ENCODE assay signal across 8 cellular contexts in genomic region chr4:186722856-186723206, GRCh38. TPM values are rescaled to one million over a fixed set of nuclear protein-coding genes. Genes with fewer than 3 reads are reported as not detected.
A peak's percentile ranks its signal among the peaks of the same experiment; 100 is the strongest.
DNase-seq lines count a peak whose midpoint lies in the region; ATAC-seq, FAIRE-seq and TF ChIP-seq lines count a peak whose summit lies in the region.

No MANE protein-coding gene starts in this region.

- peaks cover 92% of the 10 kb centered on the region for H3K79me2 ChIP-seq in HepG2 (ENCODE audit: insufficient read depth, low read length)

- no peaks in the 10 kb centered on the region for H3K27me3 ChIP-seq in body of pancreas
- H3K27me3 ChIP-seq in HepG2 (ENCODE audit: control insufficient read depth in 1 of 2, insufficient read depth in 2 of 2, low read length in 2 of 2): no peaks in the 10 kb centered on the region; a peak in 1 of 5 replicates
- peaks cover 46% of the 10 kb centered on the region for H3K27me3 ChIP-seq in thymus (ENCODE audit: control insufficient read depth, insufficient read depth)

- TF ChIP-seq EP300 in HepG2 (IDR thresholded peaks at IDR 0.05; ENCODE audit: low read depth in 2 of 2, low read length in 2 of 2): no peak
- no peak for TF ChIP-seq EP300 in HepG2 (CRISPR knock-in tag; IDR thresholded peaks at IDR 0.05; ENCODE audit: borderline replicate concordance)

- H3K4me3 ChIP-seq in body of pancreas: peak overlapping the region; percentile 67 to 88
- H3K4me3 ChIP-seq in HepG2 (replicated peaks in 1 of 3; ENCODE audit: insufficient read depth in 1 of 3, low read depth in 2 of 3, low read length in 3 of 3): peak overlapping the region; percentile 69 to 99 (median 95)
- peak overlapping the region; percentile 46 for H3K4me3 ChIP-seq in thymus (ENCODE audit: low read length)

- peaks cover 34% of the 10 kb centered on the region for H4K20me1 ChIP-seq in HepG2 (ENCODE audit: insufficient read depth, low read length)

- TF ChIP-seq POLR2A in body of pancreas (IDR thresholded peaks at IDR 0.05) (no peak), HepG2 (IDR thresholded peaks at IDR 0.05; ENCODE audit: insufficient read depth in 1 of 2, low read depth in 2 of 2, low read length in 2 of 2) (no peak)

- H3K36me3 ChIP-seq in body of pancreas (replicated peaks in 1 of 2; ENCODE audit: insufficient read depth in 1 of 2, low read depth in 2 of 2) (no peaks in the 10 kb centered on the region), HepG2 (replicated peaks in 1 of 2; ENCODE audit: control insufficient read depth in 1 of 2, insufficient read depth in 2 of 2, low read length in 2 of 2) (peaks cover 0 to 4% of the 10 kb centered on the region in 2 experiments; a peak in 1 of 5 replicates), thymus (ENCODE audit: control insufficient read depth, insufficient read depth) (no peaks in the 10 kb centered on the region)

- CTCF ChIA-PET in HepG2 (lab: Yijun Ruan, JAX; ENCODE audit: low intra/inter-chr PET ratio, low total read pairs): no interaction called here

- peak overlapping the region; percentile 51 for H3K4me3 Mint-ChIP-seq in activated T-cell treated with anti-CD3 and anti-CD28 coated beads, Interleukin-2, amount 50 U/mL, for 24 hours

- H3K27ac Mint-ChIP-seq in activated T-cell treated with anti-CD3 and anti-CD28 coated beads, Interleukin-2, amount 50 U/mL, for 24 hours: peak overlapping the region; percentile 52

- peaks cover 21% of the 10 kb centered on the region for H3K4me1 Mint-ChIP-seq in activated T-cell treated with anti-CD3 and anti-CD28 coated beads, Interleukin-2, amount 50 U/mL, for 24 hours (ENCODE audit: low read depth)

- peak overlapping the region; percentile 91 for H3K9ac ChIP-seq in HepG2 (ENCODE audit: insufficient read depth, low read depth, low read length)

- no peak for FAIRE-seq in HepG2 (lab: Jason Lieb, UNC)

- TF ChIP-seq CTCF in body of pancreas (IDR thresholded peaks at IDR 0.05) (no peak), HepG2 (CRISPR knock-in tag; IDR thresholded peaks at IDR 0.05) (no peak)

- 1 to 2% methylated on average over 7 of the region's 7 CpGs for WGBS in body of pancreas, 2 donors
- WGBS in HepG2 (ENCODE audit: low lambda C conversion rate): 0% methylated on average over 7 of the region's 7 CpGs
- whole genome bisulfite sequencing in thymus: 2% methylated on average over 7 of the region's 7 CpGs

- TF ChIP-seq RAD21 in HepG2 (CRISPR knock-in tag; IDR thresholded peaks at IDR 0.05): no peak

- DNase-seq in activated T-cell treated with anti-CD3 and anti-CD28 coated beads, Interleukin-2, amount 50 U/mL, for 24 hours: no peak
- DNase-seq in activated T-cell treated with anti-CD3 and anti-CD28 coated beads for 4 hours: no peak
- DNase-seq in body of pancreas: no peak
- DNase-seq in HepG2 (ENCODE audit: low spot score): no peak
- DNase-seq in HUDEP-2 (lab: John Stamatoyannopoulos, UW; ENCODE audit: unreplicated experiment in 76 of 76): no peak
- no peak for DNase-seq in HPDE6-E6E7 (ENCODE audit: extremely low spot score)

- POLR2A ChIA-PET in HepG2 (lab: Yijun Ruan, JAX): interaction anchor here (1.5 to 3.0 kb wide), 5 partner anchors 13 to 78 kb away, joined by 5 to 12 read pairs (median 8); no protein-coding TSS in a partner anchor

- no peaks in the 10 kb centered on the region for H3K9me3 ChIP-seq in body of pancreas
- peaks cover 14% of the 10 kb centered on the region for H3K9me3 ChIP-seq in HepG2 (ENCODE audit: low read length)
- H3K9me3 ChIP-seq in thymus (ENCODE audit: control insufficient read depth): no peaks in the 10 kb centered on the region

- H3K36me3 Mint-ChIP-seq in activated T-cell treated with anti-CD3 and anti-CD28 coated beads, Interleukin-2, amount 50 U/mL, for 24 hours (ENCODE audit: low read depth): no peaks in the 10 kb centered on the region

- in situ Hi-C loops in HepG2 (cut with HindIII; ENCODE audit: extremely low pct_ligation_motif_present, low pct_unique_long_range_greater_than_20kb): no loop called here

- H3K4me2 ChIP-seq in HepG2 (ENCODE audit: low read depth, low read length): peak overlapping the region; percentile 68

- no peak for ATAC-seq in body of pancreas
- no peak for ATAC-seq in HepG2
- ATAC-seq in GM21515 (IDR thresholded peaks at IDR 0.05; ENCODE audit: unreplicated experiment): no peak

- H2AFZ ChIP-seq in HepG2 (ENCODE audit: low read length): no peak overlapping the region

- H3K27ac ChIP-seq in body of pancreas (peak overlapping the region in 3 of 4 donors; percentile 88 to 93 (median 89)), HepG2 (ENCODE audit: extremely low read length, insufficient read depth, low read length) (peak overlapping the region; percentile 81), thymus (ENCODE audit: low read depth) (no peak overlapping the region)

- H3K27me3 Mint-ChIP-seq in activated T-cell treated with anti-CD3 and anti-CD28 coated beads, Interleukin-2, amount 50 U/mL, for 24 hours: peaks cover 57% of the 10 kb centered on the region

- BruUV-seq in HepG2 (replicated peaks; lab: Mats Ljungman, UMichigan): no TSS peak

- H3K4me1 ChIP-seq in body of pancreas (peaks cover 36% of the 10 kb centered on the region), HepG2 (ENCODE audit: insufficient read depth, low read length) (peaks cover 30% of the 10 kb centered on the region), thymus (ENCODE audit: control insufficient read depth, insufficient read depth, low read length) (peaks cover 5% of the 10 kb centered on the region)

- intact Hi-C loops in body of pancreas (cut with DNase I): no loop called here
- intact Hi-C loops in HepG2 (cut with micrococcal nuclease; ENCODE audit: unreplicated experiment): loop anchor here (5.0 to 10.0 kb wide), 6 partner anchors 121 to 882 kb away; no protein-coding TSS in a partner anchor

- H3K9me3 Mint-ChIP-seq in activated T-cell treated with anti-CD3 and anti-CD28 coated beads, Interleukin-2, amount 50 U/mL, for 24 hours: peaks cover 9% of the 10 kb centered on the region

TF ChIP-seq in HepG2, 621 proteins besides CTCF, POLR2A, EP300 and RAD21:
- TF ChIP-seq DZIP1 (CRISPR knock-in tag; IDR thresholded peaks at IDR 0.05) (no peak), SOX5 (CRISPR knock-in tag; IDR thresholded peaks at IDR 0.05; ENCODE audit: borderline replicate concordance) (0 out of 2 replicates have a peak, but pooled peaks have one; percentile 3)

RNA-seq across cellular contexts. Expression of gene FAT1, which starts 0.8 kb away (rescaled TPM):
- total RNA-seq in body of pancreas: 10 to 100 TPM; 65.9 to 69.5 TPM
- total RNA-seq in HepG2 (2016; rRNA removed; fragmentation: Illumina TruSeq; extraction: Trizol): 176 and 185 TPM in 2 replicates
- 74.9 and 87.3 TPM in 2 replicates for total RNA-seq in HepG2 (2016; cell fraction: cytosol; rRNA removed; fragmentation: Illumina TruSeq; extraction: Trizol; ENCODE audit: low read depth)
- total RNA-seq in HepG2 (2016; cell fraction: insoluble cytoplasmic fraction; rRNA removed; fragmentation: Illumina TruSeq; extraction: Trizol): 158 and 182 TPM in 2 replicates
- 361 and 484 TPM in 2 replicates for total RNA-seq in HepG2 (2016; cell fraction: membrane; rRNA removed; fragmentation: Illumina TruSeq; extraction: Trizol)
- 203 and 219 TPM in 2 replicates for total RNA-seq in HepG2 (2016; cell fraction: nucleus; rRNA removed; fragmentation: Illumina TruSeq; extraction: Trizol)
- 193 and 216 TPM in 2 replicates for polyA plus RNA-seq in HepG2 (2011; rRNA removed)
- polyA plus RNA-seq in HepG2 (2011; cell fraction: cytosol; rRNA removed): 145 and 153 TPM in 2 replicates
- polyA plus RNA-seq in HepG2 (2011; cell fraction: nucleus; rRNA removed): 169 and 173 TPM in 2 replicates
- 84.5 and 103 TPM in 2 replicates for polyA plus RNA-seq in HepG2 (2012)
- polyA plus RNA-seq in HepG2 (2016; cell fraction: cytosol; fragmentation: Illumina TruSeq; extraction: Trizol; ENCODE audit: low read depth): 2.5 and 3.2 TPM in 2 replicates
- polyA plus RNA-seq in HepG2 (2016; cell fraction: insoluble cytoplasmic fraction; fragmentation: Illumina TruSeq; extraction: Trizol; ENCODE audit: low read depth): 34.1 and 47.0 TPM in 2 replicates
- polyA plus RNA-seq in HepG2 (2016; cell fraction: membrane; fragmentation: Illumina TruSeq; extraction: Trizol; ENCODE audit: low read depth): 7.0 and 7.3 TPM in 2 replicates
- 164 and 179 TPM in 2 replicates for polyA plus RNA-seq in HepG2 (2016; cell fraction: nucleus; fragmentation: Illumina TruSeq; extraction: Trizol; ENCODE audit: insufficient read depth, low read depth)
- polyA minus RNA-seq in HepG2 (2011; rRNA and poly(A)+ RNA removed; ENCODE audit: low replicate concordance): 311 and 1,912 TPM in 2 replicates
- polyA minus RNA-seq in HepG2 (2011; cell fraction: cytosol; rRNA and poly(A)+ RNA removed): 510 and 534 TPM in 2 replicates
- polyA minus RNA-seq in HepG2 (2011; cell fraction: nucleus; rRNA and poly(A)+ RNA removed): 531 and 554 TPM in 2 replicates
- 16.1 TPM for polyA plus RNA-seq in thymus
